Comparison of ENCODE assay signal across 3 cellular contexts in genomic region chr19:45780448-45781281, GRCh38.
TF ChIP-seq lines count a peak whose summit lies in the region.

No MANE protein-coding gene starts in this region.

TF ChIP-seq in SK-N-SH, 30 proteins besides CTCF, POLR2A, EP300 and RAD21:
- no peak for TF ChIP-seq TEAD4 (IDR thresholded peaks at IDR 0.05; ENCODE audit: borderline replicate concordance, insufficient read depth)
- no peak for TF ChIP-seq IRF3 (IDR thresholded peaks at IDR 0.05; ENCODE audit: low read depth, low read length)
- no peak for TF ChIP-seq NFIC (IDR thresholded peaks at IDR 0.05; ENCODE audit: borderline replicate concordance)
- TF ChIP-seq ELF1 (IDR thresholded peaks at IDR 0.05), result no peak
- no peak for TF ChIP-seq REST (IDR thresholded peaks at IDR 0.05; ENCODE audit: low read depth, low read length)
- no peak for TF ChIP-seq ZBTB33 (IDR thresholded peaks at IDR 0.05; ENCODE audit: borderline replicate concordance, low read depth)
- no peak for TF ChIP-seq MXI1 (IDR thresholded peaks at IDR 0.05; ENCODE audit: low read depth, low read length)
- no peak for TF ChIP-seq CHD2 (IDR thresholded peaks at IDR 0.05; ENCODE audit: low read length, partially characterized antibody)
- TF ChIP-seq TCF12 (IDR thresholded peaks at IDR 0.05), result no peak
- TF ChIP-seq MEF2A (IDR thresholded peaks at IDR 0.05; ENCODE audit: borderline replicate concordance, low read depth), result no peak
- TF ChIP-seq YY1 (IDR thresholded peaks at IDR 0.05; ENCODE audit: low read depth), result no peak
- TF ChIP-seq NRF1 (IDR thresholded peaks at IDR 0.05; ENCODE audit: low read depth, low read length), result no peak
- TF ChIP-seq RCOR1 (IDR thresholded peaks at IDR 0.05; ENCODE audit: low read length), result no peak
- no peak for TF ChIP-seq POLR2AphosphoS5 (IDR thresholded peaks at IDR 0.05; ENCODE audit: low read depth, low read length)

TF ChIP-seq in SK-N-SH treated with all-trans-retinoic acid at 6 μM for 48 hours, 23 proteins besides CTCF, POLR2A, EP300 and RAD21:
- TF ChIP-seq PPARA (CRISPR knock-in tag; IDR thresholded peaks at IDR 0.05; ENCODE audit: borderline replicate concordance) (no peak), BACH2 (CRISPR knock-in tag; IDR thresholded peaks at IDR 0.05; ENCODE audit: borderline replicate concordance) (no peak), ZC3H10 (CRISPR knock-in tag; IDR thresholded peaks at IDR 0.05) (no peak), OSR1 (CRISPR knock-in tag; IDR thresholded peaks at IDR 0.05) (no peak), GLIS3 (CRISPR knock-in tag; IDR thresholded peaks at IDR 0.05) (no peak), CSDC2 (CRISPR knock-in tag; IDR thresholded peaks at IDR 0.05) (no peak), ARNTL (CRISPR knock-in tag; IDR thresholded peaks at IDR 0.05; ENCODE audit: borderline replicate concordance, low read depth) (no peak), POU6F1 (CRISPR knock-in tag; IDR thresholded peaks at IDR 0.05; ENCODE audit: borderline replicate concordance, low read depth) (no peak), ZNF8 (CRISPR knock-in tag; IDR thresholded peaks at IDR 0.05) (no peak), CREB5 (CRISPR knock-in tag; IDR thresholded peaks at IDR 0.05; ENCODE audit: low read depth) (no peak), TSHZ2 (CRISPR knock-in tag; IDR thresholded peaks at IDR 0.05) (no peak), ZFP3 (CRISPR knock-in tag; IDR thresholded peaks at IDR 0.05) (no peak), ISL1 (CRISPR knock-in tag; IDR thresholded peaks at IDR 0.05) (no peak)

TF ChIP-seq in K562, 482 proteins besides CTCF, POLR2A, EP300 and RAD21 (continues in another document):
- TF ChIP-seq ZNF311 (CRISPR knock-in tag; IDR thresholded peaks at IDR 0.05), result no peak
- peak; percentile 25 for TF ChIP-seq VEZF1 (CRISPR knock-in tag; IDR thresholded peaks at IDR 0.05)
- TF ChIP-seq KDM1A (IDR thresholded peaks at IDR 0.05), result peak; percentile 64 to 84; a peak in 3 of 4 replicates
- 0 out of 2 replicates have a peak, but pooled peaks have one; percentile 20 for TF ChIP-seq CTBP1 (IDR thresholded peaks at IDR 0.05; ENCODE audit: borderline replicate concordance)
- peak; percentile 88; the same call in 1 of the 2 replicates for TF ChIP-seq SMARCA5 (IDR thresholded peaks at IDR 0.05)
- TF ChIP-seq HDGF (IDR thresholded peaks at IDR 0.05), result no peak
- no peak for TF ChIP-seq ZNF764 (CRISPR knock-in tag; IDR thresholded peaks at IDR 0.05; ENCODE audit: low read depth)
- TF ChIP-seq MIER1 (IDR thresholded peaks at IDR 0.05; ENCODE audit: low read depth), result no peak
- TF ChIP-seq ZBTB17 (CRISPR knock-in tag; IDR thresholded peaks at IDR 0.05), result no peak
- TF ChIP-seq FOXA3 (CRISPR knock-in tag; conservative IDR thresholded peaks at IDR 0.05 in 1 of 2, IDR thresholded peaks at IDR 0.05 in 1 of 2), result peak; percentile 74 to 80
- no peak for TF ChIP-seq GTF3C2 (IDR thresholded peaks at IDR 0.05; ENCODE audit: borderline replicate concordance, extremely low read depth, insufficient read length)
- peak; percentile 63; the same call in 1 of the 2 replicates for TF ChIP-seq HDAC2 (IDR thresholded peaks at IDR 0.05)
- peak; percentile 33; the same call in 1 of the 2 replicates for TF ChIP-seq SMARCE1 (IDR thresholded peaks at IDR 0.05)
- 0 out of 2 replicates have a peak, but pooled peaks have one; percentile 21 for TF ChIP-seq THAP12 (CRISPR knock-in tag; IDR thresholded peaks at IDR 0.05)
- TF ChIP-seq HBP1 (CRISPR knock-in tag; IDR thresholded peaks at IDR 0.05), result 0 out of 2 replicates have a peak, but pooled peaks have one; percentile 13
- TF ChIP-seq BACH1 (tag; IDR thresholded peaks at IDR 0.05), result no peak
- peak; percentile 85 for TF ChIP-seq ZNF263 (CRISPR knock-in tag; IDR thresholded peaks at IDR 0.05; ENCODE audit: borderline replicate concordance)
- TF ChIP-seq MTA2 (IDR thresholded peaks at IDR 0.05; ENCODE audit: low read depth), result no peak
- TF ChIP-seq SRF (CRISPR knock-in tag; IDR thresholded peaks at IDR 0.05), result 0 out of 4 replicates have a peak, but pooled peaks of 1 of the 2 experiments have one; percentile 40
- TF ChIP-seq MLLT1 (IDR thresholded peaks at IDR 0.05), result 0 out of 4 replicates have a peak, but pooled peaks of 1 of the 2 experiments have one; percentile 20
- TF ChIP-seq RCOR1 (IDR thresholded peaks at IDR 0.05; ENCODE audit: borderline replicate concordance in 1 of 2, low read depth in 2 of 2, low read length in 2 of 2), result peak in 1 of 2 experiments; percentile 6; a peak in 1 of 4 replicates
- no peak for TF ChIP-seq GTF2F1 (IDR thresholded peaks at IDR 0.05; ENCODE audit: low read depth, low read length)
- TF ChIP-seq ZNF3 (CRISPR knock-in tag; IDR thresholded peaks at IDR 0.05), result no peak
- peak; percentile 6 for TF ChIP-seq DACH1 (IDR thresholded peaks at IDR 0.05; ENCODE audit: partially characterized antibody)
- TF ChIP-seq PRDM10 (IDR thresholded peaks at IDR 0.05; ENCODE audit: partially characterized antibody), result peak; percentile 72
- TF ChIP-seq POLR2G (IDR thresholded peaks at IDR 0.05; ENCODE audit: low read depth, low read length), result 0 out of 2 replicates have a peak, but pooled peaks have one; percentile 37
- 0 out of 2 replicates have a peak, but pooled peaks have one; percentile 9 for TF ChIP-seq GABPB1 (CRISPR knock-in tag; IDR thresholded peaks at IDR 0.05)
- TF ChIP-seq SNIP1 (IDR thresholded peaks at IDR 0.05; ENCODE audit: low read depth), result peak; percentile 72
- TF ChIP-seq RBM39 (optimal IDR thresholded peaks at IDR 0.05; ENCODE audit: low read depth, low read length), result peak; percentile 25
- TF ChIP-seq RHOXF2B (CRISPR knock-in tag; conservative IDR thresholded peaks at IDR 0.05), result no peak
- peak; percentile 50; the same call in 1 of the 2 replicates for TF ChIP-seq TFAP4 (CRISPR knock-in tag; IDR thresholded peaks at IDR 0.05; ENCODE audit: borderline replicate concordance)
- TF ChIP-seq ZNF444 (CRISPR knock-in tag; IDR thresholded peaks at IDR 0.05), result 0 out of 2 replicates have a peak, but pooled peaks have one; percentile 18
- peak; percentile 84 to 85 for TF ChIP-seq FOXK2 (conservative IDR thresholded peaks at IDR 0.05 in 1 of 2, IDR thresholded peaks at IDR 0.05 in 1 of 2; ENCODE audit: low read depth in 2 of 2)
- TF ChIP-seq BCOR (IDR thresholded peaks at IDR 0.05), result peak; percentile 95
- TF ChIP-seq PKNOX1 (IDR thresholded peaks at IDR 0.05), result peak; percentile 4; the same call in 1 of the 2 replicates
- no peak for TF ChIP-seq MCM5 (IDR thresholded peaks at IDR 0.05; ENCODE audit: low read depth)
- TF ChIP-seq KLF6 (CRISPR knock-in tag; IDR thresholded peaks at IDR 0.05; ENCODE audit: borderline replicate concordance), result no peak
- no peak for TF ChIP-seq ZNF76 (CRISPR knock-in tag; IDR thresholded peaks at IDR 0.05; ENCODE audit: borderline replicate concordance)
